ENCODE assay signal across 14 cellular contexts in genomic region chr12:22416831-22417230, GRCh38.
"Had no signal": no experiment of that assay in that cellular context is flagged by ENCODE, and none has a peak within 500 bp of the region (broad histone marks: within the 10 kb centered on the region; RNA-seq: fewer than 3 reads in every experiment).

No MANE protein-coding gene starts in this region.

- H3K4me3 Mint-ChIP-seq: activated CD4-positive, alpha-beta T cell treated with anti-CD3 and anti-CD28 coated beads, Interleukin-2, amount 10 ng/mL, durations not matched to agents 7 days and 5 days; nephron progenitor cell; stimulated activated naive CD8-positive, alpha-beta T cell treated with anti-CD3 and anti-CD28 coated beads, Interleukin-15, Interleukin-2, amounts not matched to agents 100 ng/mL and 50 ng/mL, for 24 hours; WTC11 had no signal

- H3K36me3 Mint-ChIP-seq: WTC11 had no signal

- ATAC-seq: gastroesophageal sphincter, left ventricle myocardium superior, psoas muscle, right lobe of liver, WTC11 had no signal

- H3K9me3 ChIP-seq: gastroesophageal sphincter, psoas muscle, right lobe of liver had no signal

- H3K27ac Mint-ChIP-seq: activated CD4-positive, alpha-beta T cell treated with anti-CD3 and anti-CD28 coated beads, Interleukin-2, amount 10 ng/mL, durations not matched to agents 7 days and 5 days; nephron progenitor cell; stimulated activated naive CD8-positive, alpha-beta T cell treated with anti-CD3 and anti-CD28 coated beads, Interleukin-15, Interleukin-2, amounts not matched to agents 100 ng/mL and 50 ng/mL, for 24 hours; WTC11 had no signal

- H3K4me1 ChIP-seq: right lobe of liver had no signal

- H3K9me3 Mint-ChIP-seq: activated CD4-positive, alpha-beta T cell treated with anti-CD3 and anti-CD28 coated beads, Interleukin-2, amount 10 ng/mL, durations not matched to agents 7 days and 5 days; nephron progenitor cell; stimulated activated naive CD8-positive, alpha-beta T cell treated with anti-CD3 and anti-CD28 coated beads, Interleukin-15, Interleukin-2, amounts not matched to agents 100 ng/mL and 50 ng/mL, for 24 hours; WTC11 had no signal

- H3K4me1 Mint-ChIP-seq: activated CD4-positive, alpha-beta T cell treated with anti-CD3 and anti-CD28 coated beads, Interleukin-2, amount 10 ng/mL, durations not matched to agents 7 days and 5 days; nephron progenitor cell; WTC11 had no signal

- H3K4me3 ChIP-seq: coronary artery, gastroesophageal sphincter, psoas muscle, right lobe of liver had no signal

- H3K27ac ChIP-seq: coronary artery, psoas muscle, right lobe of liver had no signal

- H3K36me3 ChIP-seq: gastroesophageal sphincter, right lobe of liver had no signal

- DNase-seq: activated CD4-positive, alpha-beta T cell treated with anti-CD3 and anti-CD28 coated beads, Interleukin-2, amount 10 ng/mL, durations not matched to agents 7 days and 5 days; effector CD8-positive, alpha-beta T cell; kidney; left ventricle myocardium superior; mesendoderm; nephron progenitor cell; psoas muscle; right lobe of liver; stimulated activated CD4-positive, alpha-beta T cell treated with anti-CD3 and anti-CD28 coated beads, Interleukin-12 subunit alpha, Interleukin-12 subunit beta, amount 100 ng/mL, for 4 hours; T-helper 1 cell had no signal

- H3K27me3 ChIP-seq: gastroesophageal sphincter, right lobe of liver had no signal
